1 cellular context compared by ENCODE assay signal in genomic region chr3:129120254-129121004, GRCh38.
A peak's percentile ranks its signal among the peaks of the same experiment; 100 is the strongest.
TF ChIP-seq lines count a peak whose summit lies in the region.

No MANE protein-coding gene starts in this region.

TF ChIP-seq in HepG2, 621 proteins besides CTCF, POLR2A, EP300 and RAD21 (continued from another document and continues in another):
- TF ChIP-seq MNT (IDR thresholded peaks at IDR 0.05), result no peak
- TF ChIP-seq JDP2 (CRISPR knock-in tag; IDR thresholded peaks at IDR 0.05; ENCODE audit: borderline replicate concordance), result no peak
- TF ChIP-seq ZNF841 (CRISPR knock-in tag; IDR thresholded peaks at IDR 0.05; ENCODE audit: borderline replicate concordance), result no peak
- TF ChIP-seq KDM2A (CRISPR knock-in tag; IDR thresholded peaks at IDR 0.05; ENCODE audit: borderline replicate concordance, low read depth), result no peak
- TF ChIP-seq PBX2 (CRISPR knock-in tag; IDR thresholded peaks at IDR 0.05), result no peak
- no peak for TF ChIP-seq TCF12 (IDR thresholded peaks at IDR 0.05)
- no peak for TF ChIP-seq TCF12 (CRISPR knock-in tag; IDR thresholded peaks at IDR 0.05)
- no peak for TF ChIP-seq ZSCAN21 (CRISPR knock-in tag; IDR thresholded peaks at IDR 0.05; ENCODE audit: borderline replicate concordance)
- no peak for TF ChIP-seq AKAP8 (CRISPR knock-in tag; IDR thresholded peaks at IDR 0.05)
- TF ChIP-seq ZNF761 (CRISPR knock-in tag; conservative IDR thresholded peaks at IDR 0.05), result no peak
- no peak for TF ChIP-seq MLXIP (CRISPR knock-in tag; IDR thresholded peaks at IDR 0.05; ENCODE audit: borderline replicate concordance)
- no peak for TF ChIP-seq ZNF839 (CRISPR knock-in tag; IDR thresholded peaks at IDR 0.05; ENCODE audit: borderline replicate concordance)
- TF ChIP-seq ZNF557 (CRISPR knock-in tag; IDR thresholded peaks at IDR 0.05), result 0 out of 2 replicates have a peak, but pooled peaks have one; percentile 48
- TF ChIP-seq HNRNPK (IDR thresholded peaks at IDR 0.05; ENCODE audit: low read depth, low read length, poor library complexity, severe bottlenecking), result no peak
- TF ChIP-seq REST (IDR thresholded peaks at IDR 0.05; ENCODE audit: borderline replicate concordance in 1 of 2, low read depth in 1 of 2, low read length in 2 of 2), result no peak
- no peak for TF ChIP-seq SP140L (CRISPR knock-in tag; IDR thresholded peaks at IDR 0.05; ENCODE audit: borderline replicate concordance)
- TF ChIP-seq ZBTB10 (CRISPR knock-in tag; IDR thresholded peaks at IDR 0.05; ENCODE audit: borderline replicate concordance), result no peak
- no peak for TF ChIP-seq TBX3 (IDR thresholded peaks at IDR 0.05; ENCODE audit: borderline replicate concordance)
- no peak for TF ChIP-seq MAFF (IDR thresholded peaks at IDR 0.05; ENCODE audit: low read depth, low read length)
- peak; percentile 88 for TF ChIP-seq SAP130 (CRISPR knock-in tag; IDR thresholded peaks at IDR 0.05; ENCODE audit: low read depth)
- TF ChIP-seq ZNF768 (CRISPR knock-in tag; IDR thresholded peaks at IDR 0.05), result no peak
- no peak for TF ChIP-seq GPN1 (CRISPR knock-in tag; IDR thresholded peaks at IDR 0.05; ENCODE audit: borderline replicate concordance)
- TF ChIP-seq ZNF672 (CRISPR knock-in tag; IDR thresholded peaks at IDR 0.05), result no peak
- no peak for TF ChIP-seq TRIM24 (CRISPR knock-in tag; IDR thresholded peaks at IDR 0.05)
- TF ChIP-seq ZNF569 (CRISPR knock-in tag; IDR thresholded peaks at IDR 0.05; ENCODE audit: borderline replicate concordance), result no peak
- TF ChIP-seq TOE1 (CRISPR knock-in tag; IDR thresholded peaks at IDR 0.05), result no peak
- no peak for TF ChIP-seq ZNF124 (CRISPR knock-in tag; IDR thresholded peaks at IDR 0.05)
- TF ChIP-seq SRY (CRISPR knock-in tag; IDR thresholded peaks at IDR 0.05), result no peak
- no peak for TF ChIP-seq ZNF639 (CRISPR knock-in tag; conservative IDR thresholded peaks at IDR 0.05)
- 0 out of 2 replicates have a peak, but pooled peaks have one; percentile 17 for TF ChIP-seq ZNF709 (CRISPR knock-in tag; IDR thresholded peaks at IDR 0.05)
- TF ChIP-seq ZNF775 (CRISPR knock-in tag; IDR thresholded peaks at IDR 0.05; ENCODE audit: borderline replicate concordance), result no peak
- TF ChIP-seq YY1 (IDR thresholded peaks at IDR 0.05; ENCODE audit: insufficient read depth, insufficient replicate concordance, low read depth, low read length), result peak; percentile 12
- no peak for TF ChIP-seq ZNF546 (CRISPR knock-in tag; conservative IDR thresholded peaks at IDR 0.05)
- no peak for TF ChIP-seq THYN1 (CRISPR knock-in tag; IDR thresholded peaks at IDR 0.05; ENCODE audit: borderline replicate concordance, low read depth)
- no peak for TF ChIP-seq ZSCAN12 (CRISPR knock-in tag; IDR thresholded peaks at IDR 0.05)
- no peak for TF ChIP-seq MXD3 (CRISPR knock-in tag; IDR thresholded peaks at IDR 0.05)
- no peak for TF ChIP-seq ZMYM2 (CRISPR knock-in tag; IDR thresholded peaks at IDR 0.05)
- TF ChIP-seq NFYC (CRISPR knock-in tag; IDR thresholded peaks at IDR 0.05), result no peak
- TF ChIP-seq ATAD3A (CRISPR knock-in tag; IDR thresholded peaks at IDR 0.05), result no peak
- no peak for TF ChIP-seq EHMT2 (IDR thresholded peaks at IDR 0.05; ENCODE audit: borderline replicate concordance, low read depth, low read length)
- no peak for TF ChIP-seq SUZ12 (IDR thresholded peaks at IDR 0.05; ENCODE audit: low read depth, low read length)
- TF ChIP-seq E2F5 (CRISPR knock-in tag; conservative IDR thresholded peaks at IDR 0.05), result no peak
- TF ChIP-seq SOX5 (CRISPR knock-in tag; IDR thresholded peaks at IDR 0.05; ENCODE audit: borderline replicate concordance), result no peak
- no peak for TF ChIP-seq FOXO1 (CRISPR knock-in tag; IDR thresholded peaks at IDR 0.05)
- no peak for TF ChIP-seq RORA (CRISPR knock-in tag; IDR thresholded peaks at IDR 0.05)
- no peak for TF ChIP-seq EZH2 (conservative IDR thresholded peaks at IDR 0.05; ENCODE audit: low read depth, low read length)
- TF ChIP-seq BRF2 (CRISPR knock-in tag; IDR thresholded peaks at IDR 0.05), result no peak
- no peak for TF ChIP-seq ZFP82 (CRISPR knock-in tag; IDR thresholded peaks at IDR 0.05; ENCODE audit: borderline replicate concordance)
- no peak for TF ChIP-seq PHF5A (CRISPR knock-in tag; IDR thresholded peaks at IDR 0.05; ENCODE audit: low read depth, unreplicated experiment)
- no peak for TF ChIP-seq LBX2 (CRISPR knock-in tag; IDR thresholded peaks at IDR 0.05; ENCODE audit: borderline replicate concordance)
- no peak for TF ChIP-seq U2AF2 (IDR thresholded peaks at IDR 0.05; ENCODE audit: low read depth, low read length)
- TF ChIP-seq SRF (IDR thresholded peaks at IDR 0.05; ENCODE audit: low read depth, low read length), result no peak
- peak; percentile 38; the same call in 1 of the 2 replicates for TF ChIP-seq ZNF580 (CRISPR knock-in tag; IDR thresholded peaks at IDR 0.05; ENCODE audit: borderline replicate concordance, low read depth)
- peak; percentile 52; the same call in 1 of the 2 replicates for TF ChIP-seq KLF12 (CRISPR knock-in tag; IDR thresholded peaks at IDR 0.05; ENCODE audit: borderline replicate concordance)
- TF ChIP-seq NR2F6 (IDR thresholded peaks at IDR 0.05), result no peak
- TF ChIP-seq NR2F6 (CRISPR knock-in tag; IDR thresholded peaks at IDR 0.05), result no peak; the same call in 1 of the 2 replicates
